ENCODE assay signal across 9 cellular contexts in genomic region chr1:1040004-1040991, GRCh38. TPM values are rescaled to one million over a fixed set of nuclear protein-coding genes. Genes with fewer than 3 reads are reported as not detected.
DNase-seq lines count a peak whose midpoint lies in the region; ATAC-seq, FAIRE-seq and TF ChIP-seq lines count a peak whose summit lies in the region.
"Had no signal": no experiment of that assay in that cellular context is flagged by ENCODE, and none has a peak within 500 bp of the region (broad histone marks: within the 10 kb centered on the region; RNA-seq: fewer than 3 reads in every experiment).

No MANE protein-coding gene starts in this region.

- peak overlapping the region; percentile 57 for H3K4me3 Mint-ChIP-seq in activated naive CD4-positive, alpha-beta T cell treated with anti-CD3 and anti-CD28 coated beads for 36 hours

- H2AFZ ChIP-seq in parathyroid adenoma = no peak overlapping the region

- intact Hi-C loops in activated naive CD4-positive, alpha-beta T cell treated with anti-CD3 and anti-CD28 coated beads for 36 hours (cut with micrococcal nuclease) = loop anchor here (1.0 to 2.0 kb wide), 2 partner anchors 19 to 77 kb away; partner anchors contain the start of gene C1orf159

- H3K36me3 ChIP-seq in gastroesophageal sphincter = peaks cover 0 to 41% of the 10 kb centered on the region in 2 donors
- no peaks in the 10 kb centered on the region for H3K36me3 ChIP-seq in parathyroid adenoma (ENCODE audit: control insufficient read depth, insufficient read depth, low read length)
- no peaks in the 10 kb centered on the region for H3K36me3 ChIP-seq in thymus (ENCODE audit: control insufficient read depth, insufficient read depth)

- no CpG with 5 or more reads among the region's 99 CpGs for WGBS in gastroesophageal sphincter (ENCODE audit: low coverage in 1 of 2), 2 donors
- 3% methylated on average over 99 of the region's 99 CpGs for WGBS in thymus

- H3K27me3 Mint-ChIP-seq in activated naive CD4-positive, alpha-beta T cell treated with anti-CD3 and anti-CD28 coated beads for 36 hours (ENCODE audit: low read depth) = peaks cover 14% of the 10 kb centered on the region

- H3K9me3 ChIP-seq in gastroesophageal sphincter = no peaks in the 10 kb centered on the region
- H3K9me3 ChIP-seq in parathyroid adenoma (ENCODE audit: control insufficient read depth, low read length) = no peaks in the 10 kb centered on the region
- peaks cover 2% of the 10 kb centered on the region for H3K9me3 ChIP-seq in thymus (ENCODE audit: control insufficient read depth)

- no peak for TF ChIP-seq CTCF in D721Med (IDR thresholded peaks at IDR 0.05; ENCODE audit: insufficient read depth, missing control alignments)
- TF ChIP-seq CTCF in gastroesophageal sphincter (IDR thresholded peaks at IDR 0.05) = peak in 3 of 4 experiments; percentile 35 to 48 (median 42)
- TF ChIP-seq CTCF in parathyroid adenoma (IDR thresholded peaks at IDR 0.05) = no peak

- TF ChIP-seq POLR2A in gastroesophageal sphincter (IDR thresholded peaks at IDR 0.05) = no peak

- H3K9ac ChIP-seq in parathyroid adenoma = no peak overlapping the region

- H3K79me2 ChIP-seq in parathyroid adenoma = no peaks in the 10 kb centered on the region

- no peaks in the 10 kb centered on the region for H3K9me3 Mint-ChIP-seq in activated naive CD4-positive, alpha-beta T cell treated with anti-CD3 and anti-CD28 coated beads for 36 hours

- H3K27me3 ChIP-seq in gastroesophageal sphincter (peaks cover 2% of the 10 kb centered on the region), parathyroid adenoma (ENCODE audit: control insufficient read depth, insufficient read depth, low read length) (no peaks in the 10 kb centered on the region), thymus (ENCODE audit: control insufficient read depth, insufficient read depth) (peaks cover 38% of the 10 kb centered on the region)

- peaks cover 19% of the 10 kb centered on the region for H3K4me1 Mint-ChIP-seq in activated naive CD4-positive, alpha-beta T cell treated with anti-CD3 and anti-CD28 coated beads for 36 hours (ENCODE audit: low read depth)

- ATAC-seq in HG02885 (IDR thresholded peaks at IDR 0.05; ENCODE audit: poor library complexity, unreplicated experiment) (peak; percentile 57), gastroesophageal sphincter (peak; percentile 90), GM18858 (IDR thresholded peaks at IDR 0.05; ENCODE audit: unreplicated experiment) (no peak)

- H3K4me1 ChIP-seq in gastroesophageal sphincter (peaks cover 3 to 26% (median 12%) of the 10 kb centered on the region in 3 donors), parathyroid adenoma (peaks cover 3% of the 10 kb centered on the region), thymus (ENCODE audit: control insufficient read depth, insufficient read depth, low read length) (peaks cover 11% of the 10 kb centered on the region)

- TF ChIP-seq EP300 in gastroesophageal sphincter (IDR thresholded peaks at IDR 0.05) = no peak

- DNase-seq in D721Med (ENCODE audit: insufficient read length, low spot score) (peak; percentile 71), RPMI8226 (peak; percentile 91)
- DNase-seq in activated naive CD4-positive, alpha-beta T cell treated with anti-CD3 and anti-CD28 coated beads for 36 hours = peak; percentile 84

- peak overlapping the region; percentile 61 for H3K4me2 ChIP-seq in parathyroid adenoma (ENCODE audit: low read length)

- CTCF ChIA-PET in activated naive CD4-positive, alpha-beta T cell treated with anti-CD3 and anti-CD28 coated beads for 36 hours (lab: Charles Lee) = interaction anchor here (0.6 to 3.1 kb wide), 4 partner anchors 23 to 210 kb away, joined by 3 to 12 read pairs (median 3); no protein-coding TSS in a partner anchor

- no peak overlapping the region for H3K27ac Mint-ChIP-seq in activated naive CD4-positive, alpha-beta T cell treated with anti-CD3 and anti-CD28 coated beads for 36 hours

- H3K4me3 ChIP-seq in gastroesophageal sphincter (peak overlapping the region; percentile 28 to 57), parathyroid adenoma (ENCODE audit: low read depth, low read length) (no peak overlapping the region), thymus (ENCODE audit: low read length) (peak overlapping the region; percentile 43)

- peak overlapping the region in 2 of 4 donors; percentile 37 to 65 for H3K27ac ChIP-seq in gastroesophageal sphincter
- H3K27ac ChIP-seq in parathyroid adenoma = no peak overlapping the region
- no peak overlapping the region for H3K27ac ChIP-seq in thymus (ENCODE audit: low read depth)

- no peaks in the 10 kb centered on the region for H3K36me3 Mint-ChIP-seq in activated naive CD4-positive, alpha-beta T cell treated with anti-CD3 and anti-CD28 coated beads for 36 hours (ENCODE audit: low read depth)

- no peak for FAIRE-seq in D721Med (lab: Jason Lieb, UNC)
- FAIRE-seq: colon had no signal

RNA-seq across cellular contexts. Expression of gene AGRN, which starts 20.4 kb away (rescaled TPM):
- total RNA-seq in activated naive CD4-positive, alpha-beta T cell treated with anti-CD3 and anti-CD28 coated beads for 36 hours = 10 to 100 TPM; 30.5 to 35.1 TPM
- total RNA-seq in gastroesophageal sphincter = 10 to 100 TPM; 18.0 to 33.6 (median 23.5) TPM
- polyA plus RNA-seq in thymus = 19.2 TPM

RNA-seq across cellular contexts. Expression of gene ISG15, which starts 27.0 kb away (rescaled TPM):
- total RNA-seq in activated naive CD4-positive, alpha-beta T cell treated with anti-CD3 and anti-CD28 coated beads for 36 hours = 100 to 1,000 TPM; 143 to 147 TPM
- total RNA-seq in gastroesophageal sphincter = 10 to 100 TPM; 26.9 to 56.2 (median 45.9) TPM
- 285 TPM for polyA plus RNA-seq in thymus

RNA-seq across cellular contexts. Expression of gene RNF223, which starts 33.8 kb away (rescaled TPM):
- total RNA-seq in activated naive CD4-positive, alpha-beta T cell treated with anti-CD3 and anti-CD28 coated beads for 36 hours = not detected
- 1 to 10 TPM in 1 of 4 donors, not detected in 3; 1.1 TPM for total RNA-seq in gastroesophageal sphincter
- polyA plus RNA-seq in thymus = 0.37 TPM

RNA-seq across cellular contexts. Expression of gene HES4, which starts 40.4 kb away (rescaled TPM):
- 1 to 10 TPM; 4.1 to 4.7 TPM for total RNA-seq in activated naive CD4-positive, alpha-beta T cell treated with anti-CD3 and anti-CD28 coated beads for 36 hours
- 10 to 100 TPM; 33.6 to 77.6 (median 48.4) TPM for total RNA-seq in gastroesophageal sphincter
- 15.5 TPM for polyA plus RNA-seq in thymus

RNA-seq across cellular contexts. Expression of gene PERM1, which starts 58.4 kb away (rescaled TPM):
- total RNA-seq in activated naive CD4-positive, alpha-beta T cell treated with anti-CD3 and anti-CD28 coated beads for 36 hours = not detected
- total RNA-seq in gastroesophageal sphincter = 1 to 10 TPM in 2 of 4 donors, under 1 TPM in 1, not detected in 1; 0.39 to 1.9 (median 1.4) TPM
- 0.59 TPM for polyA plus RNA-seq in thymus

Comparison
In these comparisons a context has a peak if more than half of its experiments do, and no peak if none do; other contexts are left out.
1. CTCF ChIP-seq: peak in gastroesophageal sphincter (3 of 4); none in D721Med (single experiment) and parathyroid adenoma (single experiment).
2. Peak in every context shown above with its lines, with median percentiles within 50 percentile points of each other: DNase-seq.